ENCODE assay signal across 28 cellular contexts in the genomic region with DNA sequence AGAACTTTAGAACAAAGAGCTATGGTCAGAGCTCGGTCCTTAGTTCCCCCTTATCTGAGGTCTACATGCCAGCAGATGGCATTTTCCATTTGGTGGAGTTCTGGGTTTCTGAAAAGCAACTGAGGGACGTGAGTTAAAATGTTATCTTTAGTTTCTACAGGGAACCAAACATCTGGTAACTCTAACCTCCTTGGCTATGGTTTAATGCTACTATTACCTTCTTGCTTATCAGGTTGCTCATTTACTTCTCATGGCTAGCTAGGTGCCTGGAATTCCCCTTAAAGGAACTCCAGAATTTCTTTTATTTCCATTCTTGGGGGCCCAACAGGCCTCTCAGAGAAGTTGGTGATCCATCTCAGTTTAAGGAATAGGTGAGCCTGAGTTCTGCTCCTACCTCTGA.
"Had no signal": no experiment of that assay in that cellular context is flagged by ENCODE, and none has a peak within 500 bp of the region (broad histone marks: within the 10 kb centered on the region; RNA-seq: fewer than 3 reads in every experiment).

No MANE protein-coding gene starts in this region.

- DNase-seq: activated CD4-positive, alpha-beta T cell treated with anti-CD3 and anti-CD28 coated beads, Interleukin-2, amount 10 ng/mL, durations not matched to agents 24 days and 14 days; activated CD4-positive, alpha-beta T cell treated with anti-CD3 and anti-CD28 coated beads, Interleukin-2, amount 50 U/mL, for 4 hours; activated CD8-positive, alpha-beta T cell treated with anti-CD3 and anti-CD28 coated beads for 36 hours; activated gamma-delta T cell; activated naive CD4-positive, alpha-beta T cell treated with Interleukin-2 at 50 U/mL for 16 hours; activated naive CD8-positive, alpha-beta T cell treated with anti-CD3 and anti-CD28 coated beads, Interleukin-2, amount 10 ng/mL, durations not matched to agents 7 days and 5 days; activated T-cell treated with anti-CD3 and anti-CD28 coated beads, Interleukin-2, amount 50 U/mL, for 1 hour; amygdala; NCI-H1105; NCI-H1417 treated with DMSO at 0.1 percent for 48 hours; NCI-H187 treated with DMSO at 0.1 percent for 48 hours; NCI-H2081; NCI-H345; NCI-H524 treated with DMSO at 0.1 percent for 48 hours; PC-3; Peyer's patch; RPMI8226; SHP77 treated with DMSO at 0.1 percent for 48 hours; SK-N-SH had no signal

- H3K27me3 Mint-ChIP-seq: activated CD8-positive, alpha-beta T cell treated with anti-CD3 and anti-CD28 coated beads for 36 hours; activated naive CD4-positive, alpha-beta T cell treated with anti-CD3 and anti-CD28 coated beads, Interleukin-2, amount 50 U/mL, for 24 hours; central memory CD8-positive, alpha-beta T cell had no signal

- H3K9me3 ChIP-seq: ascending aorta, Peyer's patch, SJSA1, SK-N-SH had no signal

- H3K4me2 ChIP-seq: SK-N-SH had no signal

- H3K27ac ChIP-seq: ascending aorta, cardiac muscle cell, Peyer's patch, SJSA1 had no signal

- ATAC-seq: activated CD8-positive, alpha-beta T cell treated with anti-CD3 and anti-CD28 coated beads for 36 hours; K562; PC-3 had no signal

- H3K27ac Mint-ChIP-seq: activated CD4-positive, alpha-beta T cell treated with anti-CD3 and anti-CD28 coated beads, Interleukin-2, amount 10 ng/mL, durations not matched to agents 24 days and 14 days; activated CD8-positive, alpha-beta T cell treated with anti-CD3 and anti-CD28 coated beads for 36 hours; activated naive CD4-positive, alpha-beta T cell treated with anti-CD3 and anti-CD28 coated beads, Interleukin-2, amount 50 U/mL, for 24 hours; activated naive CD8-positive, alpha-beta T cell treated with anti-CD3 and anti-CD28 coated beads, Interleukin-2, amount 10 ng/mL, durations not matched to agents 7 days and 5 days; activated T-helper 2 cell treated with anti-CD3 and anti-CD28 coated beads, Interferon-gamma antibody, Interleukin-2, Interleukin-4, amounts not matched to agents 10 μg/mL and 5 μg/mL and 100 μg/mL, durations not matched to agents 14 hours and 24 hours and 36 hours; T-helper 2 cell treated with Interferon-gamma antibody and Interleukin-4, amounts not matched to agents 5 μg/mL and 100 μg/mL, for 36 hours had no signal

- H3K4me3 ChIP-seq: ascending aorta, cardiac muscle cell, K562, Peyer's patch, SJSA1 had no signal

- H3K9ac ChIP-seq: SK-N-SH had no signal

- H3K36me3 ChIP-seq: ascending aorta, cardiac muscle cell, Peyer's patch, SJSA1 had no signal

- H3K4me1 ChIP-seq: ascending aorta, Peyer's patch, SJSA1 had no signal

- H3K4me3 Mint-ChIP-seq: activated CD4-positive, alpha-beta T cell treated with anti-CD3 and anti-CD28 coated beads, Interleukin-2, amount 10 ng/mL, durations not matched to agents 24 days and 14 days; activated CD8-positive, alpha-beta T cell treated with anti-CD3 and anti-CD28 coated beads for 36 hours; activated naive CD4-positive, alpha-beta T cell treated with anti-CD3 and anti-CD28 coated beads, Interleukin-2, amount 50 U/mL, for 24 hours; activated naive CD8-positive, alpha-beta T cell treated with anti-CD3 and anti-CD28 coated beads, Interleukin-2, amount 10 ng/mL, durations not matched to agents 7 days and 5 days; central memory CD8-positive, alpha-beta T cell; T-helper 1 cell treated with Interleukin-12 subunit alpha and Interleukin-12 subunit beta and Interleukin-4 antibody, amounts not matched to agents 30 μg/mL and 1 μg/mL, for 36 hours; T-helper 2 cell treated with Interferon-gamma antibody and Interleukin-4, amounts not matched to agents 5 μg/mL and 100 μg/mL, for 36 hours had no signal

- FAIRE-seq: K562 had no signal

- H3K36me3 Mint-ChIP-seq: activated naive CD4-positive, alpha-beta T cell treated with anti-CD3 and anti-CD28 coated beads, Interleukin-2, amount 50 U/mL, for 24 hours; activated naive CD8-positive, alpha-beta T cell treated with anti-CD3 and anti-CD28 coated beads, Interleukin-2, amount 10 ng/mL, durations not matched to agents 7 days and 5 days had no signal

- H3K9me3 Mint-ChIP-seq: activated CD4-positive, alpha-beta T cell treated with anti-CD3 and anti-CD28 coated beads, Interleukin-2, amount 10 ng/mL, durations not matched to agents 24 days and 14 days; activated CD8-positive, alpha-beta T cell treated with anti-CD3 and anti-CD28 coated beads for 36 hours; activated naive CD4-positive, alpha-beta T cell treated with anti-CD3 and anti-CD28 coated beads, Interleukin-2, amount 50 U/mL, for 24 hours; activated naive CD8-positive, alpha-beta T cell treated with anti-CD3 and anti-CD28 coated beads, Interleukin-2, amount 10 ng/mL, durations not matched to agents 7 days and 5 days; activated T-helper 2 cell treated with anti-CD3 and anti-CD28 coated beads, Interferon-gamma antibody, Interleukin-2, Interleukin-4, amounts not matched to agents 10 μg/mL and 5 μg/mL and 100 μg/mL, durations not matched to agents 14 hours and 24 hours and 36 hours; central memory CD8-positive, alpha-beta T cell; T-helper 1 cell treated with Interleukin-12 subunit alpha and Interleukin-12 subunit beta and Interleukin-4 antibody, amounts not matched to agents 30 μg/mL and 1 μg/mL, for 36 hours; T-helper 2 cell treated with Interferon-gamma antibody and Interleukin-4, amounts not matched to agents 5 μg/mL and 100 μg/mL, for 36 hours had no signal

- H3K27me3 ChIP-seq: ascending aorta, cardiac muscle cell, Peyer's patch, SJSA1 had no signal
